ENCODE assay signal across 10 cellular contexts in genomic region chr7:157224627-157225026, GRCh38.
A peak's percentile ranks its signal among the peaks of the same experiment; 100 is the strongest.
DNase-seq lines count a peak whose midpoint lies in the region; ATAC-seq and TF ChIP-seq lines count a peak whose summit lies in the region.
"Had no signal": no experiment of that assay in that cellular context is flagged by ENCODE, and none has a peak within 500 bp of the region (broad histone marks: within the 10 kb centered on the region; RNA-seq: fewer than 3 reads in every experiment).

No MANE protein-coding gene starts in this region.

- DNase-seq in Caco-2 (peak in 1 of 2 experiments; percentile 13), Kasumi-1 (lab: John Stamatoyannopoulos, UW) (peak; percentile 19 to 31), adipocyte (ENCODE audit: low read depth) (peak; percentile 38), left kidney (ENCODE audit: low read depth, low spot score) (peak; percentile 61), SKM-1 treated with dmso at 0.1 percent for 144 hours (lab: John Stamatoyannopoulos, UW; ENCODE audit: unreplicated experiment) (no peak), immature natural killer cell (no peak)
- DNase-seq in stimulated activated CD4-positive, alpha-beta T cell treated with anti-CD3 and anti-CD28 coated beads, Interleukin-15, amount 100 ng/mL, for 24 hours: no peak
- no peak for DNase-seq in activated T-cell treated with anti-CD3 and anti-CD28 coated beads, Interleukin-2, amount 50 U/mL, for 72 hours
- DNase-seq: psoas muscle had no signal

- peaks cover 88% of the 10 kb centered on the region for H3K36me3 Mint-ChIP-seq in Caco-2 (ENCODE audit: insufficient read depth, unreplicated experiment)
- peaks cover 0 to 21% (median 7%) of the 10 kb centered on the region in 3 donors for H3K36me3 Mint-ChIP-seq in immature natural killer cell
- peaks cover 5 to 16% of the 10 kb centered on the region in 2 donors for H3K36me3 Mint-ChIP-seq in activated T-cell treated with anti-CD3 and anti-CD28 coated beads, Interleukin-2, amount 50 U/mL, for 72 hours (ENCODE audit: insufficient read depth in 2 of 2)

- H3K27me3 ChIP-seq in Caco-2 (replicated peaks; ENCODE audit: control insufficient read depth, insufficient read depth, low read length) (no peaks in the 10 kb centered on the region), adipocyte (replicated peaks; ENCODE audit: control insufficient read depth, insufficient read depth, low read length) (no peaks in the 10 kb centered on the region)

- POLR2A ChIA-PET in Caco-2 (lab: Charles Lee): no interaction called here

- H3K9ac ChIP-seq in adipocyte (ENCODE audit: low read length): no peak overlapping the region

- intact Hi-C loops in Caco-2 (cut with micrococcal nuclease; ENCODE audit: unreplicated experiment): loop anchor here (5.0 kb wide), 2 partner anchors 48 to 252 kb away; no protein-coding TSS in a partner anchor

- H3K4me1 ChIP-seq in Caco-2 (no peaks in the 10 kb centered on the region), adipocyte (ENCODE audit: control insufficient read depth, insufficient read depth, low read length) (no peaks in the 10 kb centered on the region)
- H3K4me1 ChIP-seq: psoas muscle had no signal

- no peaks in the 10 kb centered on the region for H3K27me3 Mint-ChIP-seq in Caco-2 (ENCODE audit: insufficient read depth, unreplicated experiment)
- peaks cover 0 to 3% (median 2%) of the 10 kb centered on the region in 3 donors for H3K27me3 Mint-ChIP-seq in immature natural killer cell (ENCODE audit: low read depth in 3 of 3)
- H3K27me3 Mint-ChIP-seq in activated T-cell treated with anti-CD3 and anti-CD28 coated beads, Interleukin-2, amount 50 U/mL, for 72 hours (ENCODE audit: low read depth): no peaks in the 10 kb centered on the region

- H3K27ac Mint-ChIP-seq in Caco-2 (ENCODE audit: unreplicated experiment) (no peak overlapping the region), immature natural killer cell (peak overlapping the region in 1 of 6 donors; percentile 38)
- H3K27ac Mint-ChIP-seq in activated T-cell treated with anti-CD3 and anti-CD28 coated beads, Interleukin-2, amount 50 U/mL, for 72 hours: no peak overlapping the region
- H3K27ac Mint-ChIP-seq: stimulated activated effector memory CD8-positive, alpha-beta T cell treated with anti-CD3 and anti-CD28 coated beads, Interleukin-12 subunit alpha, Interleukin-12 subunit beta, amount 100 ng/mL, for 72 hours had no signal

- CTCF ChIA-PET in Caco-2 (lab: Charles Lee): interaction anchor here (0.6 to 2.0 kb wide), 4 partner anchors 26 to 275 kb away, joined by 3 to 4 read pairs (median 4); partner anchors contain the start of gene NOM1

- BruUV-seq in Caco-2 (replicated peaks; lab: Mats Ljungman, UMichigan): no TSS peak

- no peaks in the 10 kb centered on the region for H3K9me3 ChIP-seq in Caco-2
- no peaks in the 10 kb centered on the region for H3K9me3 ChIP-seq in adipocyte (ENCODE audit: control insufficient read depth, low read length)
- H3K9me3 ChIP-seq: psoas muscle had no signal

- H3K9me3 Mint-ChIP-seq in Caco-2 (ENCODE audit: unreplicated experiment) (no peaks in the 10 kb centered on the region), immature natural killer cell (no peaks in the 10 kb centered on the region)
- H3K9me3 Mint-ChIP-seq in activated T-cell treated with anti-CD3 and anti-CD28 coated beads, Interleukin-2, amount 50 U/mL, for 72 hours: no peaks in the 10 kb centered on the region
- H3K9me3 Mint-ChIP-seq: stimulated activated effector memory CD8-positive, alpha-beta T cell treated with anti-CD3 and anti-CD28 coated beads, Interleukin-12 subunit alpha, Interleukin-12 subunit beta, amount 100 ng/mL, for 72 hours had no signal

- no peak overlapping the region for H3K4me3 Mint-ChIP-seq in Caco-2 (ENCODE audit: unreplicated experiment)
- no peak overlapping the region for H3K4me3 Mint-ChIP-seq in immature natural killer cell
- H3K4me3 Mint-ChIP-seq in activated T-cell treated with anti-CD3 and anti-CD28 coated beads, Interleukin-2, amount 50 U/mL, for 72 hours: no peak overlapping the region
- H3K4me3 Mint-ChIP-seq: stimulated activated effector memory CD8-positive, alpha-beta T cell treated with anti-CD3 and anti-CD28 coated beads, Interleukin-12 subunit alpha, Interleukin-12 subunit beta, amount 100 ng/mL, for 72 hours had no signal

- H3K36me3 ChIP-seq in Caco-2 (ENCODE audit: control insufficient read depth, insufficient read depth, low read length): no peaks in the 10 kb centered on the region
- peaks cover 76% of the 10 kb centered on the region for H3K36me3 ChIP-seq in adipocyte (ENCODE audit: control insufficient read depth, insufficient read depth, low read length, severe bottlenecking)

- H3K4me3 ChIP-seq in Caco-2 (ENCODE audit: low read depth, low read length) (no peak overlapping the region), adipocyte (ENCODE audit: low read length) (no peak overlapping the region)
- H3K4me3 ChIP-seq: psoas muscle had no signal

- TF ChIP-seq CTCF in Caco-2 (IDR thresholded peaks at IDR 0.05; ENCODE audit: insufficient read depth in 1 of 2, low read depth in 1 of 2, low read length in 1 of 2, severe bottlenecking in 1 of 2, unreplicated experiment in 1 of 2): peak; percentile 10 to 23

- ATAC-seq in activated T-cell treated with anti-CD3 and anti-CD28 coated beads, Interleukin-2, amount 50 U/mL, for 72 hours (replicated peaks in 1 of 2): no peak
- ATAC-seq: stimulated activated effector memory CD8-positive, alpha-beta T cell treated with anti-CD3 and anti-CD28 coated beads, Interleukin-12 subunit alpha, Interleukin-12 subunit beta, amount 100 ng/mL, for 72 hours had no signal

- H3K4me1 Mint-ChIP-seq in Caco-2 (ENCODE audit: low read depth, unreplicated experiment) (no peaks in the 10 kb centered on the region), immature natural killer cell (no peaks in the 10 kb centered on the region)
- H3K4me1 Mint-ChIP-seq in activated T-cell treated with anti-CD3 and anti-CD28 coated beads, Interleukin-2, amount 50 U/mL, for 72 hours (ENCODE audit: low read depth): no peaks in the 10 kb centered on the region
- H3K4me1 Mint-ChIP-seq: stimulated activated effector memory CD8-positive, alpha-beta T cell treated with anti-CD3 and anti-CD28 coated beads, Interleukin-12 subunit alpha, Interleukin-12 subunit beta, amount 100 ng/mL, for 72 hours had no signal

Comparison
In these comparisons a context has a peak if more than half of its experiments do, and no peak if none do; other contexts are left out.
1. DNase-seq: peak in Kasumi-1 (2 of 2), adipocyte (single experiment) and left kidney (single experiment); none in SKM-1 treated with dmso at 0.1 percent for 144 hours (single experiment), stimulated activated CD4-positive, alpha-beta T cell treated with anti-CD3 and anti-CD28 coated beads, Interleukin-15, amount 100 ng/mL, for 24 hours (single experiment), immature natural killer cell (0 of 3) and activated T-cell treated with anti-CD3 and anti-CD28 coated beads, Interleukin-2, amount 50 U/mL, for 72 hours (0 of 2).